Comparison of ENCODE assay signal across 18 cellular contexts in genomic region chr6:44243345-44243744, GRCh38. TPM values are rescaled to one million over a fixed set of nuclear protein-coding genes. Genes with fewer than 3 reads are reported as not detected.
A peak's percentile ranks its signal among the peaks of the same experiment; 100 is the strongest.
DNase-seq lines count a peak whose midpoint lies in the region; ATAC-seq and TF ChIP-seq lines count a peak whose summit lies in the region.
"Had no signal": no experiment of that assay in that cellular context is flagged by ENCODE, and none has a peak within 500 bp of the region (broad histone marks: within the 10 kb centered on the region; RNA-seq: fewer than 3 reads in every experiment).

No MANE protein-coding gene starts in this region.

- peaks cover 13% of the 10 kb centered on the region for H4K20me1 ChIP-seq in osteoblast (ENCODE audit: insufficient read depth, low read length)

- peaks cover 16% of the 10 kb centered on the region for H3K4me1 Mint-ChIP-seq in chondrocyte (ENCODE audit: low read depth)

- no peak overlapping the region for H3K27ac Mint-ChIP-seq in chondrocyte (ENCODE audit: unreplicated experiment)
- H3K27ac Mint-ChIP-seq: H9 had no signal

- CTCF ChIA-PET in HEK293 (lab: Yijun Ruan, JAX): interaction anchor here (0.7 to 5.6 kb wide), 7 partner anchors 8 to 218 kb away, joined by 3 to 70 read pairs (median 6); partner anchors contain the start of gene SLC29A1

- no peak overlapping the region for H3K4me2 ChIP-seq in osteoblast (ENCODE audit: insufficient read depth, low read length)
- H3K4me2 ChIP-seq: BLaER1 treated with 17β-estradiol and CSF1 and Interleukin-3, amounts not matched to agents 10 nM and 100 nM had no signal

- H3K4me3 ChIP-seq in HEK293 (ENCODE audit: low read depth, low read length) (no peak overlapping the region), osteoblast (ENCODE audit: insufficient read depth, low read length) (no peak overlapping the region)
- H3K4me3 ChIP-seq: BLaER1 treated with 17β-estradiol and CSF1 and Interleukin-3, amounts not matched to agents 10 nM and 100 nM had no signal

- H3K9me3 Mint-ChIP-seq in chondrocyte (ENCODE audit: low read depth): no peaks in the 10 kb centered on the region

- intact Hi-C loops in left cardiac atrium (cut with DNase I) (no loop called here), Right ventricle myocardium superior (cut with DNase I) (no loop called here)

- H3K36me3 ChIP-seq in HEK293 (ENCODE audit: control insufficient read depth in 2 of 2, insufficient read depth in 1 of 2, low read length in 2 of 2): peaks cover 0 to 9% of the 10 kb centered on the region in 2 experiments; a peak in 1 of 3 replicates
- H3K36me3 ChIP-seq in osteoblast (ENCODE audit: insufficient read depth, low read length): no peaks in the 10 kb centered on the region

- POLR2A ChIA-PET in HEK293 (lab: Yijun Ruan, JAX): no interaction called here

- H3K9me3 ChIP-seq in HEK293 (ENCODE audit: control insufficient read depth, insufficient read depth, low read depth, low read length) (no peaks in the 10 kb centered on the region), osteoblast (ENCODE audit: low read depth, low read length) (no peaks in the 10 kb centered on the region)
- H3K9me3 ChIP-seq: BLaER1 treated with 17β-estradiol and CSF1 and Interleukin-3, amounts not matched to agents 10 nM and 100 nM; Caco-2 had no signal

- DNase-seq in left cardiac atrium: peak; percentile 2
- DNase-seq in Right ventricle myocardium superior: no peak
- DNase-seq in chondrocyte (ENCODE audit: low spot score): peak; percentile 13
- DNase-seq in osteoblast (ENCODE audit: insufficient read length, low spot score, missing footprints): peak; percentile 13
- no peak for DNase-seq in iPS-NIHi7 (ENCODE audit: extremely low spot score)
- DNase-seq in activated CD4-positive, alpha-beta T cell treated with anti-CD3 and anti-CD28 coated beads for 1 hour: no peak
- DNase-seq: Caco-2, DMS53, DND-41, EL, H9, KG1 had no signal

- H3K4me1 ChIP-seq in HEK293 (ENCODE audit: control insufficient read depth, insufficient read depth, low read length) (no peaks in the 10 kb centered on the region), osteoblast (ENCODE audit: insufficient read depth, low read length) (peaks cover 11% of the 10 kb centered on the region)

- ATAC-seq in left cardiac atrium: no peak
- no peak for ATAC-seq in Right ventricle myocardium superior (ENCODE audit: poor library complexity)
- ATAC-seq in GM19023 (IDR thresholded peaks at IDR 0.05; ENCODE audit: unreplicated experiment): no peak

- H3K27me3 ChIP-seq in osteoblast (ENCODE audit: insufficient read depth, low read length): no peaks in the 10 kb centered on the region
- H3K27me3 ChIP-seq: BLaER1 treated with 17β-estradiol and CSF1 and Interleukin-3, amounts not matched to agents 10 nM and 100 nM had no signal

- peaks cover 8% of the 10 kb centered on the region for H3K36me3 Mint-ChIP-seq in chondrocyte (ENCODE audit: low read depth)

- TF ChIP-seq CTCF in HEK293 (tag by site-specific recombination; IDR thresholded peaks at IDR 0.05) (no peak), chondrocyte (IDR thresholded peaks at IDR 0.05) (no peak), osteoblast (IDR thresholded peaks at IDR 0.05; ENCODE audit: extremely low read depth, low read depth, low read length) (no peak)

- H3K4me3 Mint-ChIP-seq in chondrocyte (ENCODE audit: unreplicated experiment): no peak overlapping the region
- H3K4me3 Mint-ChIP-seq: H9 had no signal

- H3K27ac ChIP-seq in HEK293 (ENCODE audit: extremely low read depth, low read depth, low read length) (no peak overlapping the region), osteoblast (ENCODE audit: low read depth, low read length) (no peak overlapping the region)
- H3K27ac ChIP-seq: BLaER1 treated with 17β-estradiol and CSF1 and Interleukin-3, amounts not matched to agents 10 nM and 100 nM had no signal

- H3K27me3 Mint-ChIP-seq in chondrocyte (ENCODE audit: low read depth): no peaks in the 10 kb centered on the region
- H3K27me3 Mint-ChIP-seq: B cell had no signal

- peaks cover 15% of the 10 kb centered on the region for H3K79me2 ChIP-seq in osteoblast (ENCODE audit: insufficient read depth, low read length)

- no peak overlapping the region for H2AFZ ChIP-seq in osteoblast (ENCODE audit: low read length)

TF ChIP-seq in HEK293, 187 proteins besides CTCF, POLR2A, EP300 and RAD21:
- TF ChIP-seq ZNF561 (tag by site-specific recombination; IDR thresholded peaks at IDR 0.05; ENCODE audit: borderline replicate concordance): no peak
- no peak for TF ChIP-seq ZNF148 (tag by site-specific recombination; IDR thresholded peaks at IDR 0.05; ENCODE audit: borderline replicate concordance)
- no peak for TF ChIP-seq GFI1B (tag by site-specific recombination; IDR thresholded peaks at IDR 0.05)
- no peak for TF ChIP-seq ZNF211 (tag by site-specific recombination; IDR thresholded peaks at IDR 0.05; ENCODE audit: low read depth)
- no peak for TF ChIP-seq KLF10 (tag by site-specific recombination; IDR thresholded peaks at IDR 0.05)
- TF ChIP-seq ZBTB48 (tag by site-specific recombination; IDR thresholded peaks at IDR 0.05): no peak
- TF ChIP-seq, protein P1, sequence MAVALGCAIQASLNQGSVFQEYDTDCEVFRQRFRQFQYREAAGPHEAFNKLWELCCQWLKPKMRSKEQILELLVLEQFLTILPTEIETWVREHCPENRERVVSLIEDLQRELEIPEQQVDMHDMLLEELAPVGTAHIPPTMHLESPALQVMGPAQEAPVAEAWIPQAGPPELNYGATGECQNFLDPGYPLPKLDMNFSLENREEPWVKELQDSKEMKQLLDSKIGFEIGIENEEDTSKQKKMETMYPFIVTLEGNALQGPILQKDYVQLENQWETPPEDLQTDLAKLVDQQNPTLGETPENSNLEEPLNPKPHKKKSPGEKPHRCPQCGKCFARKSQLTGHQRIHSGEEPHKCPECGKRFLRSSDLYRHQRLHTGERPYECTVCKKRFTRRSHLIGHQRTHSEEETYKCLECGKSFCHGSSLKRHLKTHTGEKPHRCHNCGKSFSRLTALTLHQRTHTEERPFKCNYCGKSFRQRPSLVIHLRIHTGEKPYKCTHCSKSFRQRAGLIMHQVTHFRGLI (tag by site-specific recombination; IDR thresholded peaks at IDR 0.05): peak; percentile 97
- TF ChIP-seq FEZF1 (tag by site-specific recombination; IDR thresholded peaks at IDR 0.05): no peak
TF ChIP-seq in HEK293: peak in this region for 1.

RNA-seq across cellular contexts. Expression of gene HSP90AB1, which starts 3.6 kb away (rescaled TPM):
- total RNA-seq in left cardiac atrium: 100 to 1,000 TPM; 657 to 662 TPM
- 853 TPM for total RNA-seq in Right ventricle myocardium superior
- total RNA-seq in chondrocyte: 508 to 805 TPM (median 512 TPM) in 3 replicates
- total RNA-seq in osteoblast: 676 and 702 TPM in 2 replicates

RNA-seq across cellular contexts. Expression of gene SLC35B2, which starts 14.0 kb away (rescaled TPM):
- total RNA-seq in left cardiac atrium: 10 to 100 TPM; 23.3 to 29.9 TPM
- total RNA-seq in Right ventricle myocardium superior: 19.4 TPM
- total RNA-seq in chondrocyte: 71.5 to 83.1 TPM (median 75.7 TPM) in 3 replicates
- 86.0 and 94.1 TPM in 2 replicates for total RNA-seq in osteoblast

RNA-seq across cellular contexts. Expression of gene SLC29A1, which starts 19.9 kb away (rescaled TPM):
- total RNA-seq in left cardiac atrium (100 to 1,000 TPM; 115 to 130 TPM), Right ventricle myocardium superior (181 TPM), chondrocyte (161 to 231 TPM (median 221 TPM) in 3 replicates), osteoblast (8.0 and 10.0 TPM in 2 replicates)

RNA-seq across cellular contexts. Expression of gene NFKBIE, which starts 22.0 kb away (rescaled TPM):
- total RNA-seq in left cardiac atrium (1 to 10 TPM; 3.8 to 5.8 TPM), Right ventricle myocardium superior (3.7 TPM), chondrocyte (3.0 to 7.0 TPM (median 6.2 TPM) in 3 replicates), osteoblast (3.2 and 4.7 TPM in 2 replicates)

RNA-seq across cellular contexts. Expression of gene MYMX, which starts 26.6 kb away (rescaled TPM):
- total RNA-seq in left cardiac atrium: 1 to 10 TPM; 2.4 to 3.8 TPM
- total RNA-seq in Right ventricle myocardium superior: 0.56 TPM
- total RNA-seq in chondrocyte: not detected in 3 replicates
- not detected in 2 replicates for total RNA-seq in osteoblast
- total RNA-seq: A172, B cell, Caco-2, HT-29 had no signal

Comparison
In these comparisons a context has a peak if more than half of its experiments do, and no peak if none do; other contexts are left out.
1. DNase-seq: peak in left cardiac atrium (single experiment), chondrocyte (single experiment) and osteoblast (single experiment); none in Right ventricle myocardium superior (single experiment), iPS-NIHi7 (single experiment) and activated CD4-positive, alpha-beta T cell treated with anti-CD3 and anti-CD28 coated beads for 1 hour (single experiment).
2. RNA of gene SLC29A1, which starts 19.9 kb away (total RNA-seq): 161 to 231 TPM in chondrocyte, 181 TPM in Right ventricle myocardium superior (single experiment) and 115 to 130 TPM in left cardiac atrium; 8.0 to 10.0 TPM in osteoblast; every median in the first group is over 10 times any median in the second.